ENCODE assay signal across 8 cellular contexts in genomic region chr5:66554211-66554610, GRCh38. TPM values are rescaled to one million over a fixed set of nuclear protein-coding genes. Genes with fewer than 3 reads are reported as not detected.
DNase-seq lines count a peak whose midpoint lies in the region; ATAC-seq lines count a peak whose summit lies in the region.

No MANE protein-coding gene starts in this region.

- H3K4me3 Mint-ChIP-seq in activated naive CD8-positive, alpha-beta T cell treated with anti-CD3 and anti-CD28 coated beads for 36 hours = no peak overlapping the region

- ATAC-seq in GM18499 (IDR thresholded peaks at IDR 0.05; ENCODE audit: insufficient read depth, unreplicated experiment) (peak; percentile 95), GM21576 (IDR thresholded peaks at IDR 0.05; ENCODE audit: unreplicated experiment) (peak; percentile 97), sciatic nerve (no peak)
- ATAC-seq in stimulated activated naive CD8-positive, alpha-beta T cell treated with anti-CD3 and anti-CD28 coated beads, Interleukin-15, Interleukin-2, amounts not matched to agents 100 U/mL and 50 U/mL, for 24 hours = peak; percentile 90

- H3K27me3 Mint-ChIP-seq in activated naive CD8-positive, alpha-beta T cell treated with anti-CD3 and anti-CD28 coated beads for 36 hours = peaks cover 8% of the 10 kb centered on the region

- peaks cover 17% of the 10 kb centered on the region for H3K4me1 Mint-ChIP-seq in activated naive CD8-positive, alpha-beta T cell treated with anti-CD3 and anti-CD28 coated beads for 36 hours

- no peak overlapping the region for H3K27ac Mint-ChIP-seq in activated naive CD8-positive, alpha-beta T cell treated with anti-CD3 and anti-CD28 coated beads for 36 hours

- H3K4me3 ChIP-seq in Jurkat, Clone E6-1 (ENCODE audit: low read length) = no peak overlapping the region

- peaks cover 2% of the 10 kb centered on the region for H3K36me3 Mint-ChIP-seq in activated naive CD8-positive, alpha-beta T cell treated with anti-CD3 and anti-CD28 coated beads for 36 hours

- H3K9me3 Mint-ChIP-seq in activated naive CD8-positive, alpha-beta T cell treated with anti-CD3 and anti-CD28 coated beads for 36 hours = peaks cover 6% of the 10 kb centered on the region

- peak; percentile 12 for DNase-seq in Jurkat, Clone E6-1 (ENCODE audit: low read depth, low spot score)
- DNase-seq in activated naive CD8-positive, alpha-beta T cell treated with anti-CD3 and anti-CD28 coated beads for 36 hours = peak; percentile 41
- peak; percentile 30 for DNase-seq in stimulated activated naive CD8-positive, alpha-beta T cell treated with anti-CD3 and anti-CD28 coated beads, Interleukin-15, Interleukin-2, amounts not matched to agents 100 U/mL and 50 U/mL, for 24 hours
- DNase-seq in NCI-H510A (lab: John Stamatoyannopoulos, UW) (no peak), sciatic nerve (ENCODE audit: low spot score) (no peak), NCI-H510A treated with DMSO at 0.1 percent for 48 hours (lab: John Stamatoyannopoulos, UW) (no peak)

- intact Hi-C loops in sciatic nerve (cut with DNase I) = no loop called here

RNA-seq across cellular contexts. Expression of gene MAST4, which starts 42.0 kb away (rescaled TPM):
- 2.2 TPM for polyA plus RNA-seq in Jurkat, Clone E6-1 (2012; ENCODE audit: insufficient read depth, insufficient read length)
- 1 to 10 TPM; 8.9 to 9.8 TPM for total RNA-seq in activated naive CD8-positive, alpha-beta T cell treated with anti-CD3 and anti-CD28 coated beads for 36 hours
- total RNA-seq in sciatic nerve = 47.9 TPM

Comparison
In these comparisons a context has a peak if more than half of its experiments do, and no peak if none do; other contexts are left out.
1. DNase-seq: peak in Jurkat, Clone E6-1 (single experiment), activated naive CD8-positive, alpha-beta T cell treated with anti-CD3 and anti-CD28 coated beads for 36 hours (single experiment) and stimulated activated naive CD8-positive, alpha-beta T cell treated with anti-CD3 and anti-CD28 coated beads, Interleukin-15, Interleukin-2, amounts not matched to agents 100 U/mL and 50 U/mL, for 24 hours (single experiment); none in NCI-H510A (single experiment), sciatic nerve (single experiment) and NCI-H510A treated with DMSO at 0.1 percent for 48 hours (single experiment).